ENCODE assay signal across 27 cellular contexts in the genomic region with DNA sequence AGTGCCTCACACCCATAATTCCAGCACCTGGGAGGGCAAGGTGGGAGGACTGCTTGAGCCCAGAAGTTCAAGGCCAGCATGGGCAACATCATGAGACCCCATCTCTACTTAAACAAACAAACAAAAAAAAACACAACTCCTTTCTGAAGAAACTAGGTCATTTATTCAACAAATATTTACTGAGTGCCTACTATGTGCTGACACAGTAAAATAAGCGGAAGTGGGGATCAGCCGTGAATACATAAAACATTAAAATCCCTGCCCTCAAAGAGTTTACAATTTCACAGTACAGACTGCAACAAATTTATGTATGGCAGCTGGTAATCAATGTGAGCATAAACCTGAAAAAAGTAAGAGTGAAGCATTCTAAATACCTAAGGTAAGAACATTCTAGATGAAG.
"Had no signal": no experiment of that assay in that cellular context is flagged by ENCODE, and none has a peak within 500 bp of the region (broad histone marks: within the 10 kb centered on the region; RNA-seq: fewer than 3 reads in every experiment).

No MANE protein-coding gene starts in this region.

- H3K27me3 Mint-ChIP-seq: activated CD4-positive, alpha-beta memory T cell treated with anti-CD3 and anti-CD28 coated beads, Interleukin-2, amount 10 ng/mL, durations not matched to agents 7 days and 5 days; activated CD4-positive, alpha-beta T cell treated with anti-CD3 and anti-CD28 coated beads, Interleukin-2, amount 10 ng/mL, durations not matched to agents 7 days and 5 days; stimulated activated naive B cell treated with anti-CD40 and anti-IgM and Interleukin-4, amounts not matched to agents 10 μg/mL and 1 μg/mL and 100 μg/mL, for 72 hours had no signal

- H3K9me3 ChIP-seq: colonic mucosa, left ventricle myocardium inferior, ovary, prostate gland, sigmoid colon, stomach, thyroid gland, upper lobe of right lung had no signal

- H3K27me3 ChIP-seq: colonic mucosa, hepatocyte, ovary, sigmoid colon, stomach, thyroid gland, upper lobe of right lung had no signal

- ATAC-seq: activated naive CD4-positive, alpha-beta T cell treated with anti-CD3 and anti-CD28 coated beads, Interleukin-2, amount 50 U/mL, for 72 hours; stimulated activated naive B cell treated with anti-CD40 and anti-IgM and Interleukin-4, amounts not matched to agents 10 μg/mL and 1 μg/mL and 100 μg/mL, for 72 hours; upper lobe of right lung had no signal

- H3K4me1 ChIP-seq: colonic mucosa, left ventricle myocardium inferior, prostate gland, sigmoid colon, stomach, thyroid gland, upper lobe of right lung had no signal

- DNase-seq: activated CD4-positive, alpha-beta memory T cell treated with anti-CD3 and anti-CD28 coated beads, Interleukin-2, amount 10 ng/mL, durations not matched to agents 7 days and 5 days; activated CD4-positive, alpha-beta T cell treated with anti-CD3 and anti-CD28 coated beads for 1 hour; activated CD4-positive, alpha-beta T cell treated with anti-CD3 and anti-CD28 coated beads, Interleukin-2, amount 10 ng/mL, durations not matched to agents 7 days and 5 days; activated gamma-delta T cell; activated T-cell treated with anti-CD3 and anti-CD28 coated beads for 4 hours; cerebellar nuclear complex; colonic mucosa; effector CD8-positive, alpha-beta T cell; islet precursor cell; left ventricle myocardium inferior; ovary; retina; sigmoid colon; small intestine; stimulated activated CD4-positive, alpha-beta T cell treated with anti-CD3 and anti-CD28 coated beads, Interleukin-4, amount 100 ng/mL, for 24 hours; stimulated activated naive B cell treated with anti-CD40 and anti-IgM and Interleukin-4, amounts not matched to agents 10 μg/mL and 1 μg/mL and 100 μg/mL, for 72 hours; stomach; T1000; thyroid gland; upper lobe of right lung had no signal

- H3K4me3 ChIP-seq: colonic mucosa, hepatocyte, left ventricle myocardium inferior, lung, ovary, prostate gland, sigmoid colon, stomach, thyroid gland, upper lobe of right lung had no signal

- FAIRE-seq: bronchial epithelial cell, frontal cortex, small intestine had no signal

- H3K79me2 ChIP-seq: hepatocyte had no signal

- H3K4me2 ChIP-seq: hepatocyte had no signal

- H3K36me3 ChIP-seq: colonic mucosa, ovary, thyroid gland had no signal

- H3K4me1 Mint-ChIP-seq: activated CD4-positive, alpha-beta memory T cell treated with anti-CD3 and anti-CD28 coated beads, Interleukin-2, amount 10 ng/mL, durations not matched to agents 7 days and 5 days; activated CD4-positive, alpha-beta T cell treated with anti-CD3 and anti-CD28 coated beads, Interleukin-2, amount 10 ng/mL, durations not matched to agents 7 days and 5 days; stimulated activated naive B cell treated with anti-CD40 and anti-IgM and Interleukin-4, amounts not matched to agents 10 μg/mL and 1 μg/mL and 100 μg/mL, for 72 hours had no signal

- H3K4me3 Mint-ChIP-seq: activated CD4-positive, alpha-beta memory T cell treated with anti-CD3 and anti-CD28 coated beads, Interleukin-2, amount 10 ng/mL, durations not matched to agents 7 days and 5 days; activated CD4-positive, alpha-beta T cell treated with anti-CD3 and anti-CD28 coated beads, Interleukin-2, amount 10 ng/mL, durations not matched to agents 7 days and 5 days; activated T-helper 1 cell treated with anti-CD3 and anti-CD28 coated beads, Interleukin-12 subunit alpha, Interleukin-12 subunit beta, Interleukin-2, Interleukin-4 antibody, amounts not matched to agents 30 ng/mL and 10 ng/mL and 1 ng/mL, durations not matched to agents 14 hours and 24 hours and 36 hours; stimulated activated naive B cell treated with anti-CD40 and anti-IgM and Interleukin-4, amounts not matched to agents 10 μg/mL and 1 μg/mL and 100 μg/mL, for 72 hours had no signal

- H3K27ac ChIP-seq: colonic mucosa, hepatocyte, left ventricle myocardium inferior, ovary, prostate gland, sigmoid colon, stomach, thyroid gland, upper lobe of right lung had no signal

- H3K9me3 Mint-ChIP-seq: activated CD4-positive, alpha-beta memory T cell treated with anti-CD3 and anti-CD28 coated beads, Interleukin-2, amount 10 ng/mL, durations not matched to agents 7 days and 5 days; activated CD4-positive, alpha-beta T cell treated with anti-CD3 and anti-CD28 coated beads, Interleukin-2, amount 10 ng/mL, durations not matched to agents 7 days and 5 days; activated naive CD4-positive, alpha-beta T cell treated with anti-CD3 and anti-CD28 coated beads, Interleukin-2, amount 50 U/mL, for 72 hours; activated T-helper 1 cell treated with anti-CD3 and anti-CD28 coated beads, Interleukin-12 subunit alpha, Interleukin-12 subunit beta, Interleukin-2, Interleukin-4 antibody, amounts not matched to agents 30 ng/mL and 10 ng/mL and 1 ng/mL, durations not matched to agents 14 hours and 24 hours and 36 hours; stimulated activated naive B cell treated with anti-CD40 and anti-IgM and Interleukin-4, amounts not matched to agents 10 μg/mL and 1 μg/mL and 100 μg/mL, for 72 hours had no signal

- H3K27ac Mint-ChIP-seq: activated CD4-positive, alpha-beta memory T cell treated with anti-CD3 and anti-CD28 coated beads, Interleukin-2, amount 10 ng/mL, durations not matched to agents 7 days and 5 days; activated CD4-positive, alpha-beta T cell treated with anti-CD3 and anti-CD28 coated beads, Interleukin-2, amount 10 ng/mL, durations not matched to agents 7 days and 5 days; activated T-helper 1 cell treated with anti-CD3 and anti-CD28 coated beads, Interleukin-12 subunit alpha, Interleukin-12 subunit beta, Interleukin-2, Interleukin-4 antibody, amounts not matched to agents 30 ng/mL and 10 ng/mL and 1 ng/mL, durations not matched to agents 14 hours and 24 hours and 36 hours had no signal

- H2AFZ ChIP-seq: hepatocyte had no signal
